Comparison of ENCODE assay signal across 8 cellular contexts in genomic region chr6:158799051-158799792, GRCh38. TPM values are rescaled to one million over a fixed set of nuclear protein-coding genes. Genes with fewer than 3 reads are reported as not detected.
DNase-seq lines count a peak whose midpoint lies in the region; ATAC-seq and TF ChIP-seq lines count a peak whose summit lies in the region.

No MANE protein-coding gene starts in this region.

- H3K4me3 Mint-ChIP-seq in stimulated activated memory B cell treated with anti-CD40 and anti-IgM and Interleukin-4, amounts not matched to agents 10 μg/mL and 1 μg/mL and 100 μg/mL, for 72 hours, result peak overlapping the region; percentile 18

- no peaks in the 10 kb centered on the region for H3K36me3 ChIP-seq in heart left ventricle

- no peaks in the 10 kb centered on the region for H3K9me3 ChIP-seq in heart left ventricle

- H3K4me1 ChIP-seq in heart left ventricle, result peaks cover 3 to 93% (median 61%) of the 10 kb centered on the region in 12 donors

- peaks cover 86% of the 10 kb centered on the region for H3K4me1 Mint-ChIP-seq in stimulated activated memory B cell treated with anti-CD40 and anti-IgM and Interleukin-4, amounts not matched to agents 10 μg/mL and 1 μg/mL and 100 μg/mL, for 72 hours

- no peak overlapping the region for H3K4me3 ChIP-seq in heart left ventricle

- TF ChIP-seq POLR2A in heart left ventricle (IDR thresholded peaks at IDR 0.05), result no peak

- H3K27ac Mint-ChIP-seq in stimulated activated memory B cell treated with anti-CD40 and anti-IgM and Interleukin-4, amounts not matched to agents 10 μg/mL and 1 μg/mL and 100 μg/mL, for 72 hours, result peak overlapping the region; percentile 73

- ATAC-seq in heart left ventricle (peak in 3 of 4 donors; percentile 18 to 47 (median 29)), HG03571 (IDR thresholded peaks at IDR 0.05; ENCODE audit: unreplicated experiment) (no peak)
- ATAC-seq in stimulated activated memory B cell treated with anti-CD40 and anti-IgM and Interleukin-4, amounts not matched to agents 10 μg/mL and 1 μg/mL and 100 μg/mL, for 72 hours, result no peak

- no peaks in the 10 kb centered on the region for H3K9me3 Mint-ChIP-seq in stimulated activated memory B cell treated with anti-CD40 and anti-IgM and Interleukin-4, amounts not matched to agents 10 μg/mL and 1 μg/mL and 100 μg/mL, for 72 hours

- H3K27me3 ChIP-seq in heart left ventricle, result no peaks in the 10 kb centered on the region

- intact Hi-C loops in heart left ventricle (cut with DNase I), result loop anchor here in 3 of 10 donors (5.0 to 10.0 kb wide), 3 partner anchors 94 to 176 kb away; no protein-coding TSS in a partner anchor

- H3K36me3 Mint-ChIP-seq in stimulated activated memory B cell treated with anti-CD40 and anti-IgM and Interleukin-4, amounts not matched to agents 10 μg/mL and 1 μg/mL and 100 μg/mL, for 72 hours, result peaks cover 19% of the 10 kb centered on the region

- no peaks in the 10 kb centered on the region for H3K27me3 Mint-ChIP-seq in stimulated activated memory B cell treated with anti-CD40 and anti-IgM and Interleukin-4, amounts not matched to agents 10 μg/mL and 1 μg/mL and 100 μg/mL, for 72 hours

- WGBS in heart left ventricle, 4 donors, result 30 to 39% (median 38%) methylated on average over 10 to 11 of the region's 11 CpGs

- DNase-seq in D341Med (ENCODE audit: low spot score), result peak; percentile 62
- DNase-seq in NCI-H128 (lab: John Stamatoyannopoulos, UW; ENCODE audit: unreplicated experiment), result peak; percentile 77
- DNase-seq in heart left ventricle, result no peak
- DNase-seq in AML-193 (lab: John Stamatoyannopoulos, UW), result no peak
- DNase-seq in SW 1271 (lab: John Stamatoyannopoulos, UW), result no peak

- H3K27ac ChIP-seq in VCaP (peak overlapping the region; percentile 91), heart left ventricle (peak overlapping the region; percentile 1 to 77 (median 72))

- TF ChIP-seq CTCF in VCaP (conservative IDR thresholded peaks at IDR 0.05) (peak; percentile 64), heart left ventricle (IDR thresholded peaks at IDR 0.05) (peak in 4 of 12 donors; percentile 9 to 37 (median 24))

RNA-seq across cellular contexts. Expression of gene EZR, which starts 19.9 kb away (rescaled TPM):
- 100 to 1,000 TPM; 114 to 293 (median 161) TPM for total RNA-seq in heart left ventricle
- 100 to 1,000 TPM; 121 to 541 TPM for polyA plus RNA-seq in heart left ventricle

Comparison
In these comparisons a context has a peak if more than half of its experiments do, and no peak if none do; other contexts are left out.
1. DNase-seq: peak in D341Med (single experiment) and NCI-H128 (single experiment); none in heart left ventricle (0 of 5), AML-193 (0 of 2) and SW 1271 (0 of 2).
2. ATAC-seq: peak in heart left ventricle (3 of 4); none in stimulated activated memory B cell treated with anti-CD40 and anti-IgM and Interleukin-4, amounts not matched to agents 10 μg/mL and 1 μg/mL and 100 μg/mL, for 72 hours (single experiment) and HG03571 (single experiment).